In genomic region chrX:51798701-51799100, GRCh38 we compare ENCODE assay signal across 25 cellular contexts. TPM values are rescaled to one million over a fixed set of nuclear protein-coding genes. Genes with fewer than 3 reads are reported as not detected.
"Had no signal": no experiment of that assay in that cellular context is flagged by ENCODE, and none has a peak within 500 bp of the region (broad histone marks: within the 10 kb centered on the region; RNA-seq: fewer than 3 reads in every experiment).

No MANE protein-coding gene starts in this region.

- H3K4me2 ChIP-seq: KMS-11 had no signal

- DNase-seq: activated CD4-positive, alpha-beta memory T cell treated with anti-CD3 and anti-CD28 coated beads for 36 hours; activated CD4-positive, alpha-beta T cell treated with anti-CD3 and anti-CD28 coated beads, Interleukin-2, amount 10 ng/mL, durations not matched to agents 7 days and 5 days; activated CD4-positive, CD25-positive, alpha-beta regulatory T cell; activated CD8-positive, alpha-beta memory T cell treated with anti-CD3 and anti-CD28 coated beads for 24 hours; activated gamma-delta T cell; activated naive CD4-positive, alpha-beta T cell treated with anti-CD3 and anti-CD28 coated beads for 36 hours; activated naive CD8-positive, alpha-beta T cell treated with anti-CD3 and anti-CD28 coated beads, Interleukin-2, amount 10 ng/mL, durations not matched to agents 7 days and 5 days; activated T-cell treated with anti-CD3 and anti-CD28 coated beads, Interleukin-2, amount 50 U/mL, for 48 hours; adrenal gland; anterior cingulate cortex; caudate nucleus; colonic mucosa; MV-4-11; NCI-H1694; NCI-H2029; NCI-H446; NCI-H524 treated with DMSO at 0.1 percent for 48 hours; T-helper 1 cell had no signal

- H3K27me3 Mint-ChIP-seq: activated CD4-positive, alpha-beta T cell treated with anti-CD3 and anti-CD28 coated beads, Interleukin-2, amount 10 ng/mL, durations not matched to agents 7 days and 5 days had no signal

- H3K4me3 Mint-ChIP-seq: activated CD4-positive, alpha-beta memory T cell treated with anti-CD3 and anti-CD28 coated beads for 36 hours; activated CD4-positive, alpha-beta T cell treated with anti-CD3 and anti-CD28 coated beads, Interleukin-2, amount 10 ng/mL, durations not matched to agents 7 days and 5 days; activated naive CD4-positive, alpha-beta T cell treated with anti-CD3 and anti-CD28 coated beads for 36 hours; activated naive CD8-positive, alpha-beta T cell treated with anti-CD3 and anti-CD28 coated beads, Interleukin-2, amount 10 ng/mL, durations not matched to agents 7 days and 5 days; activated T-helper 17 cell treated with anti-CD3 and anti-CD28 coated beads, Interleukin-2, amount 50 U/mL, for 72 hours had no signal

- H3K36me3 Mint-ChIP-seq: activated CD4-positive, alpha-beta memory T cell treated with anti-CD3 and anti-CD28 coated beads for 36 hours; activated naive CD8-positive, alpha-beta T cell treated with anti-CD3 and anti-CD28 coated beads, Interleukin-2, amount 10 ng/mL, durations not matched to agents 7 days and 5 days; IgD-negative memory B cell had no signal

- H3K9me3 ChIP-seq: adrenal gland, breast epithelium, colonic mucosa had no signal

- H3K9ac ChIP-seq: KMS-11 had no signal

- H3K27ac ChIP-seq: adrenal gland, breast epithelium, colonic mucosa, KMS-11, SK-N-MC, VCaP had no signal

- H3K4me3 ChIP-seq: adrenal gland, breast epithelium, colonic mucosa, SK-N-MC had no signal

- H3K27me3 ChIP-seq: adrenal gland, colonic mucosa had no signal

- H3K27ac Mint-ChIP-seq: activated CD4-positive, alpha-beta memory T cell treated with anti-CD3 and anti-CD28 coated beads for 36 hours; activated CD4-positive, alpha-beta T cell treated with anti-CD3 and anti-CD28 coated beads, Interleukin-2, amount 10 ng/mL, durations not matched to agents 7 days and 5 days; activated naive CD4-positive, alpha-beta T cell treated with anti-CD3 and anti-CD28 coated beads for 36 hours; activated naive CD8-positive, alpha-beta T cell treated with anti-CD3 and anti-CD28 coated beads, Interleukin-2, amount 10 ng/mL, durations not matched to agents 7 days and 5 days; activated T-helper 17 cell treated with anti-CD3 and anti-CD28 coated beads, Interleukin-2, amount 50 U/mL, for 72 hours had no signal

- H3K9me3 Mint-ChIP-seq: activated CD4-positive, alpha-beta memory T cell treated with anti-CD3 and anti-CD28 coated beads for 36 hours; activated CD4-positive, alpha-beta T cell treated with anti-CD3 and anti-CD28 coated beads, Interleukin-2, amount 10 ng/mL, durations not matched to agents 7 days and 5 days; activated naive CD4-positive, alpha-beta T cell treated with anti-CD3 and anti-CD28 coated beads for 36 hours; activated naive CD8-positive, alpha-beta T cell treated with anti-CD3 and anti-CD28 coated beads, Interleukin-2, amount 10 ng/mL, durations not matched to agents 7 days and 5 days; activated T-helper 17 cell treated with anti-CD3 and anti-CD28 coated beads, Interleukin-2, amount 50 U/mL, for 72 hours; IgD-negative memory B cell had no signal

- H3K4me1 ChIP-seq: adrenal gland, breast epithelium, colonic mucosa had no signal

- H3K36me3 ChIP-seq: adrenal gland, breast epithelium, colonic mucosa had no signal

- H3K4me1 Mint-ChIP-seq: activated T-helper 17 cell treated with anti-CD3 and anti-CD28 coated beads, Interleukin-2, amount 50 U/mL, for 72 hours had no signal

RNA-seq across cellular contexts. Expression of gene GSPT2, which starts 55.5 kb away (rescaled TPM):
- total RNA-seq: MCF 10A had no signal
